24 cellular contexts compared by ENCODE assay signal in genomic region chr16:10191096-10191495, GRCh38. TPM values are rescaled to one million over a fixed set of nuclear protein-coding genes. Genes with fewer than 3 reads are reported as not detected.
A peak's percentile ranks its signal among the peaks of the same experiment; 100 is the strongest.
DNase-seq lines count a peak whose midpoint lies in the region; ATAC-seq and TF ChIP-seq lines count a peak whose summit lies in the region.
"Had no signal": no experiment of that assay in that cellular context is flagged by ENCODE, and none has a peak within 500 bp of the region (broad histone marks: within the 10 kb centered on the region; RNA-seq: fewer than 3 reads in every experiment).

No MANE protein-coding gene starts in this region.

- H3K4me3 ChIP-seq in endodermal cell (ENCODE audit: low read length) (no peak overlapping the region), coronary artery (no peak overlapping the region)
- H3K4me3 ChIP-seq: BLaER1 had no signal

- no peak overlapping the region for H3K9ac ChIP-seq in endodermal cell (ENCODE audit: extremely low read depth, low read length, poor library complexity, severe bottlenecking)
- H3K9ac ChIP-seq: BLaER1 had no signal

- H3K27ac Mint-ChIP-seq in endodermal cell, result no peak overlapping the region
- no peak overlapping the region for H3K27ac Mint-ChIP-seq in stimulated activated naive CD8-positive, alpha-beta T cell treated with anti-CD3 and anti-CD28 coated beads, Interleukin-15, amount 100 ng/mL, for 72 hours
- H3K27ac Mint-ChIP-seq in activated CD4-positive, alpha-beta memory T cell treated with anti-CD3 and anti-CD28 coated beads for 36 hours, result no peak overlapping the region
- H3K27ac Mint-ChIP-seq: CD14-positive monocyte; CD4-positive, alpha-beta memory T cell; CD4-positive, CD25-positive, alpha-beta regulatory T cell; CD8-positive, alpha-beta memory T cell had no signal

- peaks cover 28% of the 10 kb centered on the region for H3K27me3 Mint-ChIP-seq in endodermal cell (ENCODE audit: insufficient read depth)
- H3K27me3 Mint-ChIP-seq in stimulated activated naive CD8-positive, alpha-beta T cell treated with anti-CD3 and anti-CD28 coated beads, Interleukin-15, amount 100 ng/mL, for 72 hours, result no peaks in the 10 kb centered on the region
- peaks cover 6% of the 10 kb centered on the region for H3K27me3 Mint-ChIP-seq in activated CD4-positive, alpha-beta memory T cell treated with anti-CD3 and anti-CD28 coated beads for 36 hours

- TF ChIP-seq CTCF in endodermal cell (conservative IDR thresholded peaks at IDR 0.05) (no peak), coronary artery (IDR thresholded peaks at IDR 0.05) (no peak)

- no peaks in the 10 kb centered on the region for H3K36me3 Mint-ChIP-seq in endodermal cell (ENCODE audit: low read depth)
- no peaks in the 10 kb centered on the region for H3K36me3 Mint-ChIP-seq in activated CD4-positive, alpha-beta memory T cell treated with anti-CD3 and anti-CD28 coated beads for 36 hours
- H3K36me3 Mint-ChIP-seq: CD14-positive monocyte; CD4-positive, alpha-beta memory T cell; CD4-positive, CD25-positive, alpha-beta regulatory T cell had no signal

- CTCF ChIA-PET in activated CD4-positive, alpha-beta memory T cell treated with anti-CD3 and anti-CD28 coated beads for 36 hours (lab: Charles Lee), result no interaction called here

- H3K36me3 ChIP-seq in endodermal cell (ENCODE audit: control insufficient read depth, insufficient read depth, low read length), result no peaks in the 10 kb centered on the region
- H3K36me3 ChIP-seq: BE2C, BLaER1 had no signal

- POLR2A ChIA-PET in activated CD4-positive, alpha-beta memory T cell treated with anti-CD3 and anti-CD28 coated beads for 36 hours (lab: Charles Lee), result no interaction called here

- intact Hi-C loops in left ventricle myocardium superior (cut with micrococcal nuclease) (no loop called here), left cardiac atrium (cut with DNase I) (no loop called here)
- intact Hi-C loops in activated CD4-positive, alpha-beta memory T cell treated with anti-CD3 and anti-CD28 coated beads for 36 hours (cut with micrococcal nuclease), result no loop called here

- DNase-seq in left ventricle myocardium superior (no peak), left cardiac atrium (no peak), cerebellar cortex (ENCODE audit: low spot score) (peak; percentile 58), endodermal cell (peak; percentile 3), coronary artery (ENCODE audit: low spot score) (no peak)
- DNase-seq in stimulated activated naive CD8-positive, alpha-beta T cell treated with anti-CD3 and anti-CD28 coated beads, Interleukin-15, amount 100 ng/mL, for 72 hours, result no peak
- no peak for DNase-seq in activated CD4-positive, alpha-beta memory T cell treated with anti-CD3 and anti-CD28 coated beads for 36 hours
- DNase-seq: 8988T; ACHN; BE2C; CD4-positive, alpha-beta memory T cell; CD4-positive, CD25-positive, alpha-beta regulatory T cell; CD8-positive, alpha-beta memory T cell; COR-L47; DMS 273 treated with DMSO at 0.1 percent for 48 hours; DMS153; DMS53; DMS79; DND-41; EL; GF-D8 had no signal

- no peak overlapping the region for H3K27ac ChIP-seq in endodermal cell (ENCODE audit: low read depth, low read length)
- H3K27ac ChIP-seq in coronary artery, result no peak overlapping the region
- H3K27ac ChIP-seq: BLaER1 had no signal

- no peaks in the 10 kb centered on the region for H3K4me1 ChIP-seq in endodermal cell (ENCODE audit: control insufficient read depth, insufficient read depth, low read length)
- H3K4me1 ChIP-seq: BE2C, BLaER1 had no signal

- no peak overlapping the region for H3K4me3 Mint-ChIP-seq in endodermal cell
- no peak overlapping the region for H3K4me3 Mint-ChIP-seq in stimulated activated naive CD8-positive, alpha-beta T cell treated with anti-CD3 and anti-CD28 coated beads, Interleukin-15, amount 100 ng/mL, for 72 hours
- H3K4me3 Mint-ChIP-seq in activated CD4-positive, alpha-beta memory T cell treated with anti-CD3 and anti-CD28 coated beads for 36 hours, result no peak overlapping the region
- H3K4me3 Mint-ChIP-seq: CD14-positive monocyte; CD4-positive, alpha-beta memory T cell; CD4-positive, CD25-positive, alpha-beta regulatory T cell; CD8-positive, alpha-beta memory T cell had no signal

- H3K9me3 ChIP-seq in endodermal cell (ENCODE audit: control insufficient read depth, low read length), result no peaks in the 10 kb centered on the region
- H3K9me3 ChIP-seq: BE2C had no signal

- H3K9me3 Mint-ChIP-seq in endodermal cell, result no peaks in the 10 kb centered on the region
- H3K9me3 Mint-ChIP-seq in stimulated activated naive CD8-positive, alpha-beta T cell treated with anti-CD3 and anti-CD28 coated beads, Interleukin-15, amount 100 ng/mL, for 72 hours, result no peaks in the 10 kb centered on the region
- peaks cover 3% of the 10 kb centered on the region for H3K9me3 Mint-ChIP-seq in activated CD4-positive, alpha-beta memory T cell treated with anti-CD3 and anti-CD28 coated beads for 36 hours
- H3K9me3 Mint-ChIP-seq: CD4-positive, CD25-positive, alpha-beta regulatory T cell had no signal

- ATAC-seq in left ventricle myocardium superior (peak; percentile 33), left cardiac atrium (no peak)
- ATAC-seq in stimulated activated naive CD8-positive, alpha-beta T cell treated with anti-CD3 and anti-CD28 coated beads, Interleukin-15, amount 100 ng/mL, for 72 hours, result no peak

- 100% methylated on average over 1 to 2 of the region's 2 CpGs for WGBS in endodermal cell (ENCODE audit: insufficient coverage in 1 of 2, insufficient read length in 1 of 2), 2 experiments

- H3K4me1 Mint-ChIP-seq in endodermal cell, result no peaks in the 10 kb centered on the region
- no peaks in the 10 kb centered on the region for H3K4me1 Mint-ChIP-seq in stimulated activated naive CD8-positive, alpha-beta T cell treated with anti-CD3 and anti-CD28 coated beads, Interleukin-15, amount 100 ng/mL, for 72 hours
- H3K4me1 Mint-ChIP-seq in activated CD4-positive, alpha-beta memory T cell treated with anti-CD3 and anti-CD28 coated beads for 36 hours (ENCODE audit: low read depth), result no peaks in the 10 kb centered on the region
- H3K4me1 Mint-ChIP-seq: CD14-positive monocyte; CD4-positive, alpha-beta memory T cell; CD4-positive, CD25-positive, alpha-beta regulatory T cell; CD8-positive, alpha-beta memory T cell had no signal

- H3K27me3 ChIP-seq in endodermal cell (ENCODE audit: control insufficient read depth, insufficient read depth, low read length, poor library complexity, severe bottlenecking), result peaks cover 5% of the 10 kb centered on the region
- H3K27me3 ChIP-seq: BE2C, BLaER1 had no signal

RNA-seq across cellular contexts. Expression of gene GRIN2A, which starts 8.9 kb away (rescaled TPM):
- total RNA-seq in left ventricle myocardium superior (3.6 TPM), left cardiac atrium (1 to 10 TPM; 2.0 to 6.5 TPM), endodermal cell (1 to 10 TPM; 1.2 TPM)
- 1.4 TPM for polyA plus RNA-seq in endodermal cell (2013, experiment 1 of 2)
- 1.4 TPM for polyA plus RNA-seq in endodermal cell (2013, experiment 2 of 2)
- not detected for total RNA-seq in activated CD4-positive, alpha-beta memory T cell treated with anti-CD3 and anti-CD28 coated beads for 36 hours
- total RNA-seq: CD4-positive, alpha-beta memory T cell; CD4-positive, CD25-positive, alpha-beta regulatory T cell; CD8-positive, alpha-beta memory T cell had no signal
- polyA plus RNA-seq: AG04450; CD14-positive monocyte; CD4-positive, alpha-beta memory T cell; CD4-positive, CD25-positive, alpha-beta regulatory T cell; CD8-positive, alpha-beta memory T cell had no signal

Comparison
In these comparisons a context has a peak if more than half of its experiments do, and no peak if none do; other contexts are left out.
1. DNase-seq: peak in cerebellar cortex (single experiment) and endodermal cell (single experiment); none in left ventricle myocardium superior (single experiment), left cardiac atrium (single experiment), stimulated activated naive CD8-positive, alpha-beta T cell treated with anti-CD3 and anti-CD28 coated beads, Interleukin-15, amount 100 ng/mL, for 72 hours (0 of 2), coronary artery (single experiment) and activated CD4-positive, alpha-beta memory T cell treated with anti-CD3 and anti-CD28 coated beads for 36 hours (single experiment).